In genomic region chr2:201071305-201072200, GRCh38 we compare ENCODE assay signal across 8 cellular contexts. TPM values are rescaled to one million over a fixed set of nuclear protein-coding genes. Genes with fewer than 3 reads are reported as not detected.
DNase-seq lines count a peak whose midpoint lies in the region; ATAC-seq and TF ChIP-seq lines count a peak whose summit lies in the region.

HYCC2 (minus strand) TSS chr2:201071671; CDS start chr2:201024009, 47,662 bp downstream.
NDUFB3 (plus strand) TSS chr2:201072001; CDS start chr2:201078883, 6,882 bp downstream.

- H3K27ac Mint-ChIP-seq in CD4-positive, alpha-beta memory T cell, result peak within 1 kb of the TSS; percentile 94 to 99 (median 98)

- peak within 1 kb of the TSS; percentile 91 to 100 (median 98) for H3K4me3 Mint-ChIP-seq in CD4-positive, alpha-beta memory T cell

- H3K27me3 ChIP-seq in CD4-positive, alpha-beta memory T cell (ENCODE audit: insufficient read depth, low read length), result no peaks in the 10 kb centered on the region
- H3K27me3 ChIP-seq in dorsolateral prefrontal cortex, result no peaks in the 10 kb centered on the region
- H3K27me3 ChIP-seq in right lobe of liver, result no peaks in the 10 kb centered on the region

- peak; percentile 95 to 96 (median 95) for DNase-seq in CD4-positive, alpha-beta memory T cell
- DNase-seq in NCI-H82 (lab: John Stamatoyannopoulos, UW), result peak; percentile 97
- DNase-seq in activated CD4-positive, alpha-beta T cell treated with anti-CD3 and anti-CD28 coated beads, Interleukin-2, amount 50 U/mL, for 48 hours, result peak; percentile 84 to 90
- peak; percentile 75 to 92 (median 90) for DNase-seq in dorsolateral prefrontal cortex
- peak; percentile 91 to 93 (median 93) for DNase-seq in right lobe of liver
- DNase-seq in stimulated activated CD4-positive, alpha-beta T cell treated with anti-CD3 and anti-CD28 coated beads, Interleukin-4, amount 100 ng/mL, for 4 hours, result peak; percentile 81 to 91

- CTCF ChIA-PET in CD4-positive, alpha-beta memory T cell (lab: Charles Lee; ENCODE audit: partially characterized antibody), result interaction anchor here (0.5 to 6.8 kb wide), 22 partner anchors 10 to 360 kb away, joined by 3 to 115 read pairs (median 4); partner anchors contain the start of genes CFLAR, NIF3L1 and PPIL3

- H3K9me3 Mint-ChIP-seq in CD4-positive, alpha-beta memory T cell, result no peaks in the 10 kb centered on the region

- peaks cover 0 to 2% of the 10 kb centered on the region in 2 donors for H3K27me3 Mint-ChIP-seq in CD4-positive, alpha-beta memory T cell

- peak; percentile 64 for TF ChIP-seq POLR2A in right lobe of liver (IDR thresholded peaks at IDR 0.05)

- ATAC-seq in GM19438 (IDR thresholded peaks at IDR 0.05; ENCODE audit: low read depth, unreplicated experiment), result peak; percentile 95
- peak; percentile 86 for ATAC-seq in HG03575 (IDR thresholded peaks at IDR 0.05; ENCODE audit: extremely low read depth, insufficient number of reproducible peaks, low FRiP score, unreplicated experiment)
- ATAC-seq in right lobe of liver, result peak; percentile 95 to 99 (median 96)

- POLR2A ChIA-PET in CD4-positive, alpha-beta memory T cell (lab: Charles Lee; ENCODE audit: partially characterized antibody), result interaction anchor here (0.6 to 6.1 kb wide), 18 partner anchors 15 to 571 kb away, joined by 3 to 101 read pairs (median 7); partner anchors contain the start of genes CASP10, CFLAR, CLK1 and NIF3L1

- no peaks in the 10 kb centered on the region for H3K9me3 ChIP-seq in CD4-positive, alpha-beta memory T cell (ENCODE audit: control insufficient read depth in 1 of 2, low read length in 2 of 2)
- no peaks in the 10 kb centered on the region for H3K9me3 ChIP-seq in right lobe of liver

- no peaks in the 10 kb centered on the region for H3K36me3 ChIP-seq in CD4-positive, alpha-beta memory T cell (ENCODE audit: insufficient read depth, low read length)
- H3K36me3 ChIP-seq in right lobe of liver, result no peaks in the 10 kb centered on the region

- intact Hi-C loops in CD4-positive, alpha-beta memory T cell (cut with micrococcal nuclease), result loop anchor here (1.0 kb wide), 8 partner anchors 45 to 358 kb away; partner anchors contain the start of genes BZW1, CFLAR, CLK1 and NIF3L1
- intact Hi-C loops in dorsolateral prefrontal cortex (cut with DNase I), result loop anchor here (1.0 to 5.0 kb wide), 10 partner anchors 45 to 259 kb away; partner anchors contain the start of genes CFLAR (in 2 of the 2), NIF3L1 (in 2 of the 2), ORC2 (in 2 of the 2) and PPIL3 (in 2 of the 2)
- intact Hi-C loops in right lobe of liver (cut with DNase I), result loop anchor here (5.0 to 10.0 kb wide), 2 partner anchors 93 to 106 kb away; no protein-coding TSS in a partner anchor

- peaks cover 53% of the 10 kb centered on the region for H3K4me1 ChIP-seq in CD4-positive, alpha-beta memory T cell (ENCODE audit: insufficient read depth, low read length)
- H3K4me1 ChIP-seq in right lobe of liver, result peaks cover 0 to 26% (median 7%) of the 10 kb centered on the region in 4 donors

- WGBS in right lobe of liver (ENCODE audit: insufficient coverage, low coverage, low lambda C conversion rate, missing lambda C conversion rate), result under 1% methylated on average over 40 of the region's 48 CpGs

- peak in 54 of 56 donors; percentile 5 to 76 (median 46) for TF ChIP-seq CTCF in dorsolateral prefrontal cortex (IDR thresholded peaks at IDR 0.05 in 54 of 56, conservative IDR thresholded peaks at IDR 0.05 in 2 of 56; ENCODE audit: low read depth in 1 of 56, partially characterized antibody in 56 of 56)
- peak; percentile 26 to 41 (median 35) for TF ChIP-seq CTCF in right lobe of liver (IDR thresholded peaks at IDR 0.05)

- peaks cover 0 to 20% of the 10 kb centered on the region in 2 donors for H3K36me3 Mint-ChIP-seq in CD4-positive, alpha-beta memory T cell

- peak within 1 kb of the TSS; percentile 94 to 96 for H3K4me3 ChIP-seq in CD4-positive, alpha-beta memory T cell (ENCODE audit: low read length in 2 of 2)
- H3K4me3 ChIP-seq in dorsolateral prefrontal cortex, result peak within 1 kb of the TSS; percentile 58 to 100 (median 95)
- H3K4me3 ChIP-seq in right lobe of liver, result peak within 1 kb of the TSS; percentile 76 to 96 (median 91)

- H3K27ac ChIP-seq in CD4-positive, alpha-beta memory T cell (ENCODE audit: low read depth, low read length), result peak within 1 kb of the TSS; percentile 79
- H3K27ac ChIP-seq in dorsolateral prefrontal cortex, result peak within 1 kb of the TSS; percentile 69 to 98 (median 95)
- peak within 1 kb of the TSS; percentile 81 to 92 (median 92) for H3K27ac ChIP-seq in right lobe of liver

- peaks cover 35 to 63% (median 47%) of the 10 kb centered on the region in 4 donors for H3K4me1 Mint-ChIP-seq in CD4-positive, alpha-beta memory T cell

RNA-seq across cellular contexts. Expression of gene HYCC2, which starts in this region (rescaled TPM):
- 10 to 100 TPM; 33.1 to 36.4 TPM for total RNA-seq in CD4-positive, alpha-beta memory T cell
- polyA plus RNA-seq in CD4-positive, alpha-beta memory T cell, result 10 to 100 TPM; 23.5 to 25.2 TPM
- total RNA-seq in dorsolateral prefrontal cortex (100 to 1,000 TPM in 7 of 120 experiments, 10 to 100 TPM in 113; 40.5 to 110 (median 79.7) TPM), right lobe of liver (10 to 100 TPM in 3 of 6 experiments, 1 to 10 TPM in 3; 5.5 to 14.0 (median 10.3) TPM)

RNA-seq across cellular contexts. Expression of gene NDUFB3, which starts in this region (rescaled TPM):
- total RNA-seq in CD4-positive, alpha-beta memory T cell, result 10 to 100 TPM; 48.7 to 53.6 TPM
- polyA plus RNA-seq in CD4-positive, alpha-beta memory T cell, result 100 to 1,000 TPM; 261 to 298 TPM
- total RNA-seq in dorsolateral prefrontal cortex (100 to 1,000 TPM in 30 of 120 experiments, 10 to 100 TPM in 90; 41.9 to 129 (median 85.4) TPM), right lobe of liver (10 to 100 TPM; 44.5 to 63.9 (median 48.7) TPM)

Comparison
In these comparisons a context has a peak if more than half of its experiments do, and no peak if none do; other contexts are left out.
1. Peak in every context shown above with its lines: DNase-seq, ATAC-seq, H3K4me3 ChIP-seq and H3K27ac ChIP-seq.